In the genomic region with DNA sequence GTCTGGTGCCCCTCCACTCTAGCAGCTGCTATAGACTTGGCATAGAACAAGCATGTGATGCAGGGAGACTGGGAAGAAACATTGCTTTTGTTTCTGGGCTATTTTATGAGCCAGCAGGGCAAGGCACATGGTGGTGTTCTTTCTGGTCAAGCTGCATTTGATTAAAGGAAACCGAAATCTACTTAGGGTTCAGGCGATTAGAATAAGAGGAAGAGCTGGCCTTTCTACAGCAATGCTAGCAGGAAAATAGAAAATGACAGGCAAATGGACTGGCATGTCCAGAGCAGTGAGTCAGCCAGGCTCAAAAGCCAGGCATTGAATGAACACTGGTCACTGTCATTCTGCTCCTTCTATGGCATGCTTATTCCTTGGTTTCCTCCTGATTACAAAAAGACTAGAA, we compare ENCODE assay signal across 21 cellular contexts. TPM values are rescaled to one million over a fixed set of nuclear protein-coding genes. Genes with fewer than 3 reads are reported as not detected.
DNase-seq lines count a peak whose midpoint lies in the region; ATAC-seq and TF ChIP-seq lines count a peak whose summit lies in the region.
"Had no signal": no experiment of that assay in that cellular context is flagged by ENCODE, and none has a peak within 500 bp of the region (broad histone marks: within the 10 kb centered on the region; RNA-seq: fewer than 3 reads in every experiment).

No MANE protein-coding gene starts in this region.

- no peak overlapping the region for H4K91ac ChIP-seq in mesenchymal stem cell (ENCODE audit: low read length)

- peak overlapping the region; percentile 37 for H3K9ac ChIP-seq in mesenchymal stem cell (ENCODE audit: low read length)
- H3K9ac ChIP-seq: KMS-11, neural progenitor cell had no signal

- ATAC-seq in HG03439 (IDR thresholded peaks at IDR 0.05; ENCODE audit: unreplicated experiment) (no peak), GM21717 (IDR thresholded peaks at IDR 0.05; ENCODE audit: unreplicated experiment) (no peak), natural killer cell (no peak)
- ATAC-seq: activated naive CD8-positive, alpha-beta T cell treated with anti-CD3 and anti-CD28 coated beads, Interleukin-2, amount 50 U/mL, for 24 hours; sciatic nerve; T-cell had no signal

- H3K9me3 Mint-ChIP-seq in natural killer cell = no peaks in the 10 kb centered on the region
- H3K9me3 Mint-ChIP-seq: activated naive CD8-positive, alpha-beta T cell treated with anti-CD3 and anti-CD28 coated beads, Interleukin-2, amount 50 U/mL, for 24 hours; endodermal cell; neural progenitor cell had no signal

- no peak overlapping the region for H4K8ac ChIP-seq in mesenchymal stem cell (ENCODE audit: low read length)

- intact Hi-C loops in natural killer cell (cut with micrococcal nuclease) = no loop called here

- H3K4ac ChIP-seq in mesenchymal stem cell (ENCODE audit: low read depth in 1 of 2, low read length in 2 of 2) = no peak overlapping the region

- DNase-seq in AG08395 (ENCODE audit: low spot score) (peak; percentile 41), LHCN-M2 (ENCODE audit: low read depth) (peak; percentile 48), dedifferentiated amniotic fluid mesenchymal stem cell (ENCODE audit: extremely low spot score) (peak; percentile 19), mesenchymal stem cell (no peak), NCI-H2081 (lab: John Stamatoyannopoulos, UW) (no peak), natural killer cell (no peak)
- DNase-seq: ACHN; activated B cell treated with CpG ODN at 0.5 μM for 24 hours; activated naive CD8-positive, alpha-beta T cell treated with anti-CD3 and anti-CD28 coated beads, Interleukin-2, amount 50 U/mL, for 24 hours; endodermal cell; glutamatergic neuron; NCI-H1436; OCI-M1; stimulated activated CD4-positive, alpha-beta T cell treated with anti-CD3 and anti-CD28 coated beads, Interleukin-4, amount 100 ng/mL, for 4 hours; T-cell; transverse colon had no signal

- no peaks in the 10 kb centered on the region for H3K36me3 ChIP-seq in mesenchymal stem cell (ENCODE audit: control insufficient read depth in 1 of 2, insufficient read depth in 2 of 2, low read depth in 1 of 2, low read length in 2 of 2)
- H3K36me3 ChIP-seq: neural progenitor cell, transverse colon had no signal

- no peak overlapping the region for H3K4me3 ChIP-seq in mesenchymal stem cell (ENCODE audit: insufficient read depth in 1 of 2, low read depth in 1 of 2, low read length in 2 of 2)
- H3K4me3 ChIP-seq: neural progenitor cell, transverse colon had no signal

- no peak overlapping the region for H3K4me2 ChIP-seq in mesenchymal stem cell (ENCODE audit: low read length, poor library complexity, severe bottlenecking)
- H3K4me2 ChIP-seq: KMS-11, neural progenitor cell had no signal

- H2AFZ ChIP-seq in mesenchymal stem cell (ENCODE audit: low read depth, low read length) = no peak overlapping the region
- H2AFZ ChIP-seq: neural progenitor cell had no signal

- no peak overlapping the region for H3K18ac ChIP-seq in mesenchymal stem cell (ENCODE audit: low read depth in 1 of 2, low read length in 2 of 2)

- H3K9me3 ChIP-seq in mesenchymal stem cell (ENCODE audit: control insufficient read depth, low read length) = no peaks in the 10 kb centered on the region
- H3K9me3 ChIP-seq: transverse colon had no signal

- H3K23ac ChIP-seq in mesenchymal stem cell (ENCODE audit: low read length in 2 of 2) = no peak overlapping the region

- H3K27me3 Mint-ChIP-seq in natural killer cell (ENCODE audit: low read depth in 2 of 2) = peaks cover 31 to 44% of the 10 kb centered on the region in 2 donors

- H3K4me3 Mint-ChIP-seq in natural killer cell = no peak overlapping the region
- H3K4me3 Mint-ChIP-seq: activated B cell treated with CpG ODN at 0.5 μM for 24 hours; activated naive CD8-positive, alpha-beta T cell treated with anti-CD3 and anti-CD28 coated beads, Interleukin-2, amount 50 U/mL, for 24 hours; endodermal cell; neural progenitor cell; T-cell had no signal

- H3K79me1 ChIP-seq in mesenchymal stem cell (replicated peaks; ENCODE audit: low read length, poor library complexity, severe bottlenecking) = no peaks in the 10 kb centered on the region

- H2BK5ac ChIP-seq in mesenchymal stem cell (ENCODE audit: low read depth, low read length, poor library complexity, severe bottlenecking) = no peak overlapping the region

- H2BK12ac ChIP-seq in mesenchymal stem cell (ENCODE audit: low read length in 2 of 2) = no peak overlapping the region

- no peaks in the 10 kb centered on the region for H3K36me3 Mint-ChIP-seq in natural killer cell
- H3K36me3 Mint-ChIP-seq: neural progenitor cell, T-cell had no signal

- 92% methylated on average over 2 of the region's 2 CpGs for WGBS in mesenchymal stem cell

- no peak for TF ChIP-seq CTCF in natural killer cell (IDR thresholded peaks at IDR 0.05)

- no peak overlapping the region for H3K14ac ChIP-seq in mesenchymal stem cell (ENCODE audit: low read length in 2 of 2)

- peaks cover 11% of the 10 kb centered on the region for H3K4me1 ChIP-seq in mesenchymal stem cell (ENCODE audit: control insufficient read depth, insufficient read depth, low read depth, low read length)
- H3K4me1 ChIP-seq: neural progenitor cell, transverse colon had no signal

- H2BK120ac ChIP-seq in mesenchymal stem cell (ENCODE audit: low read depth, low read length) = no peak overlapping the region

- H3K27ac Mint-ChIP-seq in natural killer cell = no peak overlapping the region
- H3K27ac Mint-ChIP-seq: activated B cell treated with CpG ODN at 0.5 μM for 24 hours; activated naive CD8-positive, alpha-beta T cell treated with anti-CD3 and anti-CD28 coated beads, Interleukin-2, amount 50 U/mL, for 24 hours; endodermal cell; neural progenitor cell; T-cell had no signal

- peak overlapping the region; percentile 93 for H2AK5ac ChIP-seq in mesenchymal stem cell (ENCODE audit: low read length, severe bottlenecking)

- no peaks in the 10 kb centered on the region for H3K4me1 Mint-ChIP-seq in natural killer cell
- H3K4me1 Mint-ChIP-seq: activated naive CD8-positive, alpha-beta T cell treated with anti-CD3 and anti-CD28 coated beads, Interleukin-2, amount 50 U/mL, for 24 hours; endodermal cell; neural progenitor cell; T-cell had no signal

- H3K27me3 ChIP-seq in mesenchymal stem cell (ENCODE audit: control insufficient read depth in 1 of 2, insufficient read depth in 1 of 2, low read length in 2 of 2) = no peaks in the 10 kb centered on the region
- H3K27me3 ChIP-seq: transverse colon had no signal

- H2BK15ac ChIP-seq in mesenchymal stem cell (ENCODE audit: low read depth, poor library complexity, severe bottlenecking) = no peak overlapping the region

- no peak overlapping the region for H3K27ac ChIP-seq in mesenchymal stem cell (ENCODE audit: low read length, poor library complexity, severe bottlenecking)
- H3K27ac ChIP-seq: KMS-11, neural progenitor cell, transverse colon had no signal

RNA-seq across cellular contexts. Expression of gene ARHGAP29, which starts 28.5 kb away (rescaled TPM):
- total RNA-seq in LHCN-M2 (2014; rRNA removed) = 17.9 and 18.1 TPM in 2 replicates
- polyA plus RNA-seq in LHCN-M2 (2012) = 9.4 TPM
- 4.1 TPM for polyA plus RNA-seq in mesenchymal stem cell (2013, experiment 1 of 2)
- 4.1 TPM for polyA plus RNA-seq in mesenchymal stem cell (2013, experiment 2 of 2)
- total RNA-seq in natural killer cell = under 1 TPM in 1 of 3 donors, not detected in 2; 0.07 TPM
- total RNA-seq: activated B cell treated with CpG ODN at 0.5 μM for 24 hours had no signal

Comparison
In these comparisons a context has a peak if more than half of its experiments do, and no peak if none do; other contexts are left out.
1. DNase-seq: peak in AG08395 (single experiment), LHCN-M2 (single experiment) and dedifferentiated amniotic fluid mesenchymal stem cell (single experiment); none in mesenchymal stem cell (single experiment), NCI-H2081 (0 of 2) and natural killer cell (single experiment).
2. RNA of gene ARHGAP29, which starts 28.5 kb away (total RNA-seq): 17.9 to 18.1 TPM in LHCN-M2; 0.07 TPM in natural killer cell; every median in the first group is over 10 times any median in the second.